Comparison of ENCODE assay signal across 17 cellular contexts in the genomic region with DNA sequence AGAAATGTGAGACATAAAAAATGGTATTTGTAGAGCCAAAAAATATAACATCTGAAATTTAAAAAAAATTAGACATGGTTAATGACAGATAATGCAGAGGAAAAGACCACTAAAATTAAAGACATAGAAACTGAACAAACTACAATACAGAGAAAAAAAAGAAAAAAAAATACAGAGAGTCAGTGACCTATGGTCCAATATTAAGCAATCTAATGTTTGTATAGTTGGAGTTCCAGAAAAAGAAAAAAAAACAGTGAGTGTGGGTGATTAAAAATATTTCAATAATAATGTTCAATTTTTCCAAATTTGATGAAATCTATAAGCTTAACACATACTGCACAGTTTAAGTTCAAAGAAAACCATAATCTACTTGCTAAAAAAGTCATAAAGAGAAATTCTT.
"Had no signal": no experiment of that assay in that cellular context is flagged by ENCODE, and none has a peak within 500 bp of the region (broad histone marks: within the 10 kb centered on the region; RNA-seq: fewer than 3 reads in every experiment).

No MANE protein-coding gene starts in this region.

- DNase-seq: dermis blood vessel endothelial cell; dorsolateral prefrontal cortex; effector CD4-positive, alpha-beta T cell; effector memory CD4-positive, alpha-beta T cell; foreskin keratinocyte; heart right ventricle; hippocampal formation; left cardiac atrium; left ventricle myocardium inferior; lower lobe of right lung; mesenchymal stem cell; mucosa of descending colon; naive B cell had no signal

- H3K4me1 ChIP-seq: esophagus muscularis mucosa, foreskin keratinocyte, gastroesophageal sphincter, heart right ventricle, left ventricle myocardium inferior, lower lobe of right lung had no signal

- H3K9me3 ChIP-seq: lower lobe of right lung, mucosa of descending colon had no signal

- H3K27ac ChIP-seq: coronary artery, dorsolateral prefrontal cortex, esophagus muscularis mucosa, foreskin keratinocyte, gastroesophageal sphincter, heart right ventricle, left ventricle myocardium inferior, lower lobe of right lung had no signal

- H3K4me3 Mint-ChIP-seq: mesothelial cell of epicardium, naive B cell had no signal

- H3K36me3 ChIP-seq: esophagus muscularis mucosa, gastroesophageal sphincter, heart right ventricle, left ventricle myocardium inferior, lower lobe of right lung had no signal

- H3K36me3 Mint-ChIP-seq: naive B cell had no signal

- H3K4me3 ChIP-seq: coronary artery, dorsolateral prefrontal cortex, esophagus muscularis mucosa, gastroesophageal sphincter, heart right ventricle, left ventricle myocardium inferior, lower lobe of right lung, mucosa of descending colon had no signal

- ATAC-seq: foreskin keratinocyte, gastroesophageal sphincter, heart right ventricle, left cardiac atrium, lower lobe of right lung, mucosa of descending colon had no signal

- H3K4me1 Mint-ChIP-seq: naive B cell had no signal

- H3K27ac Mint-ChIP-seq: mesothelial cell of epicardium, naive B cell had no signal

- H3K27me3 ChIP-seq: dorsolateral prefrontal cortex, esophagus muscularis mucosa, foreskin keratinocyte, gastroesophageal sphincter, heart right ventricle had no signal

- H3K27me3 Mint-ChIP-seq: naive B cell had no signal
